ENCODE assay signal across 23 cellular contexts in the genomic region with DNA sequence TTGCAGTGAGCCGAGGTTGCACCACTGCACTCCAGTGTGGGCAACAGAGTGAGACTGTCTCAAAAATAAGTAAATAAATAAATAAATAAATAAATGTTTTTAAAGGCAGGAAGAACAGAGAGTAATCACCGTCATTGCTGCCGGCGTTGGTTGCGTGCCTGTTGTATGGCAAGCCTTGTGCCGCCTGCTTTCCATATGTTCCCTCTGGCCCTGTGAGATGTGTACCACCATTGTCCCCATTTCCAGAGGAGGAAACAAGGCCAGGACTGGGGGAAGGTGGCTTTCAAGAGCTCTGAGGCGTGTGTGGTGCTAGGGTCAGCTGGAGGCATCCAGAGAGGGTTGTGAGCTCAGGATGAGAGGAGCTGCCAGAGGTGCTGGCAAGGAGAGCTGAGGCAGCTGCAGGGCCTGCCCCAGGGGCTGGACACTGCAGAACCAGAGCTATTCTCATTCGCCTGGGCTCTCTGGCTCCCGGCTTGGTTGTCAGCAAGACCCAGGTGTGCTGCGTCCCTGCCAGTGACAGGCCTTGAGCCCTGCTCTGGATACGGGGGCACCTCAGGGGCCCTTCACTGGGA. TPM values are rescaled to one million over a fixed set of nuclear protein-coding genes. Genes with fewer than 3 reads are reported as not detected.
DNase-seq lines count a peak whose midpoint lies in the region; ATAC-seq and TF ChIP-seq lines count a peak whose summit lies in the region.
"Had no signal": no experiment of that assay in that cellular context is flagged by ENCODE, and none has a peak within 500 bp of the region (broad histone marks: within the 10 kb centered on the region; RNA-seq: fewer than 3 reads in every experiment).

No MANE protein-coding gene starts in this region.

- intact Hi-C loops in Right ventricle myocardium superior (cut with DNase I) (no loop called here), cardiac septum (cut with DNase I) (no loop called here)

- H3K4me1 Mint-ChIP-seq in mesothelial cell of epicardium: peaks cover 13% of the 10 kb centered on the region

- no peak for TF ChIP-seq CTCF in mesothelial cell of epicardium (IDR thresholded peaks at IDR 0.05; ENCODE audit: unreplicated experiment)

- H3K27me3 Mint-ChIP-seq in mesothelial cell of epicardium (ENCODE audit: low read depth): peaks cover 2% of the 10 kb centered on the region
- H3K27me3 Mint-ChIP-seq: activated T-cell treated with anti-CD3 and anti-CD28 coated beads, Interleukin-2, amount 50 U/mL, for 24 hours; stimulated activated naive CD8-positive, alpha-beta T cell treated with anti-CD3 and anti-CD28 coated beads, Interleukin-15, amount 100 ng/mL, for 72 hours had no signal

- DNase-seq in Right ventricle myocardium superior: peak; percentile 70
- DNase-seq in cardiac septum (ENCODE audit: low spot score): no peak
- no peak for DNase-seq in mesothelial cell of epicardium (ENCODE audit: low spot score in 2 of 2, unreplicated experiment in 2 of 2)
- DNase-seq in kidney glomerular epithelial cell (lab: John Stamatoyannopoulos, UW): no peak
- DNase-seq in activated CD4-positive, alpha-beta T cell treated with anti-CD3 and anti-CD28 coated beads, Interleukin-2, amount 50 U/mL, for 1 hour: no peak
- DNase-seq in middle frontal gyrus (ENCODE audit: extremely low spot score, low spot score): no peak
- DNase-seq: activated T-cell treated with anti-CD3 and anti-CD28 coated beads, Interleukin-2, amount 50 U/mL, for 24 hours; AML-193; brain microvascular endothelial cell; CD8-positive, alpha-beta memory T cell; DMS153; esophagus squamous epithelium; gastrocnemius medialis; GM23248; NCI-H1105 treated with DMSO at 0.1 percent for 48 hours; NCI-H2029 treated with DMSO at 0.1 percent for 48 hours; NCI-H2227 treated with DMSO at 0.1 percent for 48 hours; NCI-H69; sigmoid colon; stimulated activated CD4-positive, alpha-beta T cell treated with anti-CD3 and anti-CD28 coated beads, Interleukin-15, amount 100 ng/mL, for 24 hours; stimulated activated naive CD8-positive, alpha-beta T cell treated with anti-CD3 and anti-CD28 coated beads, Interleukin-15, amount 100 ng/mL, for 72 hours; T-helper 1 cell; upper lobe of right lung had no signal

- H3K27ac Mint-ChIP-seq in mesothelial cell of epicardium: peak overlapping the region; percentile 30
- H3K27ac Mint-ChIP-seq: activated T-cell treated with anti-CD3 and anti-CD28 coated beads, Interleukin-2, amount 50 U/mL, for 24 hours; stimulated activated naive CD8-positive, alpha-beta T cell treated with anti-CD3 and anti-CD28 coated beads, Interleukin-15, amount 100 ng/mL, for 72 hours had no signal

- H3K36me3 Mint-ChIP-seq in mesothelial cell of epicardium: no peaks in the 10 kb centered on the region
- H3K36me3 Mint-ChIP-seq: CD8-positive, alpha-beta memory T cell had no signal

- no peak overlapping the region for H3K4me3 Mint-ChIP-seq in mesothelial cell of epicardium
- H3K4me3 Mint-ChIP-seq: activated T-cell treated with anti-CD3 and anti-CD28 coated beads, Interleukin-2, amount 50 U/mL, for 24 hours; CD8-positive, alpha-beta memory T cell; stimulated activated naive CD8-positive, alpha-beta T cell treated with anti-CD3 and anti-CD28 coated beads, Interleukin-15, amount 100 ng/mL, for 72 hours had no signal

- peak; percentile 35 for ATAC-seq in Right ventricle myocardium superior (ENCODE audit: poor library complexity)
- ATAC-seq: gastrocnemius medialis; stimulated activated naive CD8-positive, alpha-beta T cell treated with anti-CD3 and anti-CD28 coated beads, Interleukin-15, amount 100 ng/mL, for 72 hours had no signal

- no peaks in the 10 kb centered on the region for H3K9me3 Mint-ChIP-seq in mesothelial cell of epicardium
- H3K9me3 Mint-ChIP-seq: activated T-cell treated with anti-CD3 and anti-CD28 coated beads, Interleukin-2, amount 50 U/mL, for 24 hours; CD8-positive, alpha-beta memory T cell; stimulated activated naive CD8-positive, alpha-beta T cell treated with anti-CD3 and anti-CD28 coated beads, Interleukin-15, amount 100 ng/mL, for 72 hours had no signal

RNA-seq across cellular contexts. Expression of a gene that starts 5.2 kb away (rescaled TPM):
- total RNA-seq in Right ventricle myocardium superior (16.1 TPM), cardiac septum (12.0 TPM), mesothelial cell of epicardium (487 to 496 TPM (median 495 TPM) in 3 replicates)

RNA-seq across cellular contexts. Expression of a gene that starts 21.0 kb away (rescaled TPM):
- total RNA-seq in Right ventricle myocardium superior (1.7 TPM), cardiac septum (3.2 TPM), mesothelial cell of epicardium (12.5 to 12.9 TPM (median 12.5 TPM) in 3 replicates)

RNA-seq across cellular contexts. Expression of a gene that starts 21.1 kb away (rescaled TPM):
- total RNA-seq in Right ventricle myocardium superior (1.0 TPM), cardiac septum (2.6 TPM), mesothelial cell of epicardium (6.6 to 8.1 TPM (median 7.8 TPM) in 3 replicates)

RNA-seq across cellular contexts. Expression of a gene that starts 49.4 kb away (rescaled TPM):
- total RNA-seq in Right ventricle myocardium superior (41.0 TPM), cardiac septum (29.9 TPM), mesothelial cell of epicardium (122 to 131 TPM (median 127 TPM) in 3 replicates)

RNA-seq across cellular contexts. Expression of a gene that starts 53.0 kb away (rescaled TPM):
- 43.7 TPM for total RNA-seq in Right ventricle myocardium superior
- 41.3 TPM for total RNA-seq in cardiac septum
- total RNA-seq in mesothelial cell of epicardium: 73.4 to 74.8 TPM (median 74.6 TPM) in 3 replicates

Comparison
In these comparisons a context has a peak if more than half of its experiments do, and no peak if none do; other contexts are left out.
1. RNA of a gene that starts 5.2 kb away (total RNA-seq): 487 to 496 TPM in mesothelial cell of epicardium; 16.1 TPM in Right ventricle myocardium superior (single experiment) and 12.0 TPM in cardiac septum (single experiment); every median in the first group is over 10 times any median in the second.